ENCODE assay signal across 24 cellular contexts in the genomic region with DNA sequence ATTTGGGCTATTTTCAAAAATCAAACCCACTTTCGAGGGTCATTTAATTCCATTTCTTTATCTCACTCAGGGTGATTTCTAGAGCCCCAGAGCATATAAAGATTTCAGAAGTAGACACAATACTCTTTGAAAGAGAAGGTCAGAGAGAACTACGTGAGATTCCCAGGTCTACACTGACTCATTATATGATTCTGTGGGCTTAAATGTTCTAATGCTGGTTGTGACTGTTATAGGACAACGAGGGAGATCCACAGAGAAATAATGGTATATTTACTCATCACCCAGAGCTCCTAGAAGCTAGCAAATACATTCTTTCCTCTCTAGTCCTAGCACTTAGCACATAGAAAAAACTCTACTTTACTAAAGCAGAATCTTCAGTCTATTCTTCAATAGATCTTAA. TPM values are rescaled to one million over a fixed set of nuclear protein-coding genes. Genes with fewer than 3 reads are reported as not detected.
DNase-seq lines count a peak whose midpoint lies in the region; ATAC-seq and TF ChIP-seq lines count a peak whose summit lies in the region.
"Had no signal": no experiment of that assay in that cellular context is flagged by ENCODE, and none has a peak within 500 bp of the region (broad histone marks: within the 10 kb centered on the region; RNA-seq: fewer than 3 reads in every experiment).

No MANE protein-coding gene starts in this region.

- H3K27me3 Mint-ChIP-seq in T-cell = peaks cover 4% of the 10 kb centered on the region in 2 donors
- H3K27me3 Mint-ChIP-seq: activated naive CD8-positive, alpha-beta T cell treated with anti-CD3 and anti-CD28 coated beads for 36 hours had no signal

- no peaks in the 10 kb centered on the region for H3K36me3 Mint-ChIP-seq in T-cell
- H3K36me3 Mint-ChIP-seq: activated naive CD8-positive, alpha-beta T cell treated with anti-CD3 and anti-CD28 coated beads for 36 hours; CD14-positive monocyte had no signal

- H3K4me3 Mint-ChIP-seq in T-cell = no peak overlapping the region
- H3K4me3 Mint-ChIP-seq: activated B cell treated with CpG ODN at 0.5 μM for 24 hours; activated naive CD8-positive, alpha-beta T cell treated with anti-CD3 and anti-CD28 coated beads for 36 hours; brain; CD14-positive monocyte; H9 had no signal

- WGBS in esophagus muscularis mucosa = 43% methylated on average over 3 of the region's 3 CpGs
- WGBS in transverse colon (ENCODE audit: low coverage in 1 of 2), 2 donors = 24 to 27% methylated on average over 3 of the region's 3 CpGs

- H3K9me3 Mint-ChIP-seq in T-cell = peaks cover 8 to 11% (median 9%) of the 10 kb centered on the region in 3 donors

- POLR2A ChIA-PET in T-cell (lab: Charles Lee) = no interaction called here

- H3K27me3 ChIP-seq in esophagus muscularis mucosa (no peaks in the 10 kb centered on the region), osteoblast (ENCODE audit: insufficient read depth, low read length) (no peaks in the 10 kb centered on the region), transverse colon (no peaks in the 10 kb centered on the region), right atrium auricular region (no peaks in the 10 kb centered on the region)
- H3K27me3 ChIP-seq: upper lobe of left lung had no signal

- H3K4me3 ChIP-seq in esophagus muscularis mucosa (no peak overlapping the region), osteoblast (ENCODE audit: insufficient read depth, low read length) (no peak overlapping the region), transverse colon (no peak overlapping the region), right atrium auricular region (no peak overlapping the region)
- H3K4me3 ChIP-seq: upper lobe of left lung had no signal

- intact Hi-C loops in esophagus muscularis mucosa (cut with DNase I) = no loop called here
- intact Hi-C loops in transverse colon (cut with DNase I; ENCODE audit: low total_unique reads) = no loop called here

- H3K36me3 ChIP-seq in esophagus muscularis mucosa = no peaks in the 10 kb centered on the region
- H3K36me3 ChIP-seq in osteoblast (ENCODE audit: insufficient read depth, low read length) = no peaks in the 10 kb centered on the region
- H3K36me3 ChIP-seq in transverse colon = no peaks in the 10 kb centered on the region
- no peaks in the 10 kb centered on the region for H3K36me3 ChIP-seq in right atrium auricular region
- H3K36me3 ChIP-seq: upper lobe of left lung had no signal

- CTCF ChIA-PET in T-cell (lab: Charles Lee) = no interaction called here

- peaks cover 21 to 53% (median 52%) of the 10 kb centered on the region in 4 donors for H3K4me1 ChIP-seq in esophagus muscularis mucosa
- peaks cover 42% of the 10 kb centered on the region for H3K4me1 ChIP-seq in osteoblast (ENCODE audit: insufficient read depth, low read length)
- H3K4me1 ChIP-seq in transverse colon = peaks cover 28 to 62% (median 49%) of the 10 kb centered on the region in 4 donors
- H3K4me1 ChIP-seq in right atrium auricular region = peaks cover 0 to 5% of the 10 kb centered on the region in 2 donors
- H3K4me1 ChIP-seq: upper lobe of left lung had no signal

- peak overlapping the region; percentile 79 to 85 (median 82) for H3K27ac ChIP-seq in esophagus muscularis mucosa (replicated peaks in 1 of 4)
- H3K27ac ChIP-seq in osteoblast (ENCODE audit: low read depth, low read length) = peak overlapping the region; percentile 58
- peak overlapping the region; percentile 69 to 82 (median 77) for H3K27ac ChIP-seq in transverse colon
- no peak overlapping the region for H3K27ac ChIP-seq in right atrium auricular region
- H3K27ac ChIP-seq: upper lobe of left lung had no signal

- no peak for ATAC-seq in GM21529 (IDR thresholded peaks at IDR 0.05; ENCODE audit: unreplicated experiment)
- ATAC-seq in T-cell (replicated peaks in 1 of 4) = no peak

- no peak overlapping the region for H2AFZ ChIP-seq in osteoblast (ENCODE audit: low read length)

- TF ChIP-seq POLR2A in esophagus muscularis mucosa (IDR thresholded peaks at IDR 0.05; ENCODE audit: low read depth) (no peak), transverse colon (IDR thresholded peaks at IDR 0.05) (no peak)

- DNase-seq in RPMI7951 (ENCODE audit: low read depth) = peak; percentile 16
- no peak for DNase-seq in esophagus muscularis mucosa (ENCODE audit: extremely low spot score)
- no peak for DNase-seq in osteoblast (ENCODE audit: insufficient read length, low spot score, missing footprints)
- DNase-seq in transverse colon = no peak
- DNase-seq in T-cell = no peak
- DNase-seq in right atrium auricular region (ENCODE audit: low spot score) = no peak
- no peak for DNase-seq in stimulated activated CD4-positive, alpha-beta T cell treated with anti-CD3 and anti-CD28 coated beads, Interleukin-2, amount 100 ng/mL, for 24 hours
- DNase-seq: activated B cell treated with CpG ODN at 0.5 μM for 24 hours; activated CD4-positive, alpha-beta T cell treated with anti-CD3 and anti-CD28 coated beads, Interleukin-2, amount 50 U/mL, for 4 hours; activated naive CD8-positive, alpha-beta T cell treated with anti-CD3 and anti-CD28 coated beads for 36 hours; effector CD4-positive, alpha-beta T cell; H9; hippocampal formation; NCI-H1105; NCI-H2029; NCI-H2227 treated with DMSO at 0.1 percent for 48 hours; NCI-H774; nucleus accumbens; retina; T1000; upper lobe of left lung had no signal

- in situ Hi-C loops in transverse colon (cut with MboI; ENCODE audit: low pct_ligation_motif_present in 1 of 4, low pct_unique_long_range_greater_than_20kb in 1 of 4, low sequenced_read_pairs in 3 of 4) = no loop called here

- no peak overlapping the region for H3K27ac Mint-ChIP-seq in T-cell
- H3K27ac Mint-ChIP-seq: activated B cell treated with CpG ODN at 0.5 μM for 24 hours; activated naive CD8-positive, alpha-beta T cell treated with anti-CD3 and anti-CD28 coated beads for 36 hours; brain; CD14-positive monocyte; H9 had no signal

- TF ChIP-seq CTCF in esophagus muscularis mucosa (IDR thresholded peaks at IDR 0.05) (no peak), osteoblast (IDR thresholded peaks at IDR 0.05; ENCODE audit: extremely low read depth, low read depth, low read length) (no peak), transverse colon (IDR thresholded peaks at IDR 0.05) (no peak), right atrium auricular region (IDR thresholded peaks at IDR 0.05) (no peak)

- H3K79me2 ChIP-seq in osteoblast (ENCODE audit: insufficient read depth, low read length) = no peaks in the 10 kb centered on the region

- no peaks in the 10 kb centered on the region for H3K4me1 Mint-ChIP-seq in T-cell
- H3K4me1 Mint-ChIP-seq: activated B cell treated with CpG ODN at 0.5 μM for 24 hours; activated naive CD8-positive, alpha-beta T cell treated with anti-CD3 and anti-CD28 coated beads for 36 hours; CD14-positive monocyte had no signal

- peak overlapping the region; percentile 4 for H3K4me2 ChIP-seq in osteoblast (ENCODE audit: insufficient read depth, low read length)

- TF ChIP-seq EP300 in esophagus muscularis mucosa (IDR thresholded peaks at IDR 0.05) = no peak
- no peak for TF ChIP-seq EP300 in transverse colon (IDR thresholded peaks at IDR 0.05; ENCODE audit: low read depth)

- no peaks in the 10 kb centered on the region for H4K20me1 ChIP-seq in osteoblast (ENCODE audit: insufficient read depth, low read length)

- H3K9me3 ChIP-seq in esophagus muscularis mucosa (peaks cover 0 to 6% (median 0%) of the 10 kb centered on the region in 4 donors), osteoblast (ENCODE audit: low read depth, low read length) (no peaks in the 10 kb centered on the region), transverse colon (peaks cover 3 to 7% of the 10 kb centered on the region in 2 donors), right atrium auricular region (peaks cover 0 to 20% of the 10 kb centered on the region in 2 donors)

RNA-seq across cellular contexts. Expression of a gene that starts 39.5 kb away (rescaled TPM):
- 16.3 and 26.0 TPM in 2 replicates for total RNA-seq in RPMI7951 (2014; rRNA removed; shearing (Covaris generic))
- total RNA-seq in esophagus muscularis mucosa = 10 to 100 TPM; 37.9 to 76.5 (median 49.4) TPM
- total RNA-seq in osteoblast = 89.8 and 94.6 TPM in 2 replicates
- total RNA-seq in transverse colon = 100 to 1,000 TPM in 3 of 4 donors, 10 to 100 TPM in 1; 93.9 to 191 (median 161) TPM
- 10 to 100 TPM in 1 of 5 donors, 1 to 10 TPM in 4; 5.7 to 14.1 (median 6.0) TPM for total RNA-seq in T-cell
- 10 to 100 TPM; 41.1 to 45.0 TPM for total RNA-seq in right atrium auricular region

Comparison
In these comparisons a context has a peak if more than half of its experiments do, and no peak if none do; other contexts are left out.
1. H3K27ac ChIP-seq: peak in esophagus muscularis mucosa (4 of 4), osteoblast (single experiment) and transverse colon (4 of 4); none in right atrium auricular region (0 of 2).